ENCODE assay signal across 12 cellular contexts in the genomic region with DNA sequence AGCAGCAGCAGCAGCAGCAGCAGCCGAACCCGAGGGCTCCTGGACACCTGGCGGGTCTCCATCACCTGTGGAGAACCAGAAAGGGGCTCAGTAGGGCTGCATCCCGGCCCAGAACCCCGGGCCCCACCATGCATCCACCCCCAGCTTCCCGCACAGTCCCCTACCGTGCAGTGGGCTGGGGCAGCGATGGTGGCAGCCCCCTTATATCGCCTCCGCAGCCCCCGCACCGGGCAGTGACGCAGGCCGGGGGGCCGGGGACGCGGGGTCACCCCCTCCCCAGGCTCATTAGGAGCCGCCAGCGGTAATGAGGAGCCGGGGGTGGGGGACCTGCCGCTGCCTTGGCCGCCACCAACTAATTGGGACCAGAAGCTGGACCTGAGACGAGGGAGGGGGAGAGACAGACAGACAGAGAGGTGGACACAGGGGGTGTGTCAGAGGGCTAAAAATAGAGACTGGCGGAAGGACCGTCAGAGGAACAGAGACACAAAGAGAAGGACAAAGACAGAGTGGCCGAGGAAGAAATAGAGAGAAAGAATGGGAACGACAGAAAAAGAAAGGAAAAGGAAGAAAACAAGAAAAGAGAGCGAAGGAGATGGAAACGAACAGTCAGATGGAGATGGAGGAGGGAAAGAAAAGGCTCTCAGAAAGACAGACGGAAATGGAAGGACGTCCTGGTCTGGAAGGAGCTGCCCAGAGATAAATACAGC. TPM values are rescaled to one million over a fixed set of nuclear protein-coding genes. Genes with fewer than 3 reads are reported as not detected.
A peak's percentile ranks its signal among the peaks of the same experiment; 100 is the strongest.
DNase-seq lines count a peak whose midpoint lies in the region; ATAC-seq and TF ChIP-seq lines count a peak whose summit lies in the region.
"Had no signal": no experiment of that assay in that cellular context is flagged by ENCODE, and none has a peak within 500 bp of the region (broad histone marks: within the 10 kb centered on the region; RNA-seq: fewer than 3 reads in every experiment).

A gene with protein sequence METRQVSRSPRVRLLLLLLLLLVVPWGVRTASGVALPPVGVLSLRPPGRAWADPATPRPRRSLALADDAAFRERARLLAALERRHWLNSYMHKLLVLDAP (minus strand): TSS at position 164 of the 707 bp plus-strand sequence. CDS start 102 bp downstream, at position 62.

- H2AFZ ChIP-seq in neural cell (ENCODE audit: low read depth, low read length) = no peak within 1 kb of the TSS

- peaks cover 69% of the 10 kb centered on the region for H3K4me1 Mint-ChIP-seq in CD4-positive, alpha-beta T cell (ENCODE audit: low read depth)
- peaks cover 25 to 63% (median 49%) of the 10 kb centered on the region in 3 donors for H3K4me1 Mint-ChIP-seq in IgD-negative memory B cell

- no peaks in the 10 kb centered on the region for H3K36me3 Mint-ChIP-seq in CD4-positive, alpha-beta T cell (ENCODE audit: low read depth)
- no peaks in the 10 kb centered on the region for H3K36me3 Mint-ChIP-seq in IgD-negative memory B cell

- DNase-seq in CD4-positive, alpha-beta T cell = no peak
- DNase-seq in NAMALWA (ENCODE audit: low spot score) (no peak), LoVo (ENCODE audit: low spot score) (no peak), T1000 (lab: John Stamatoyannopoulos, UW) (no peak), 8988T (no peak)
- DNase-seq: body of pancreas; NCI-H748 treated with DMSO at 0.1 percent for 48 hours; stimulated activated CD8-positive, alpha-beta memory T cell treated with anti-CD3 and anti-CD28 coated beads, Interleukin-4, amount 100 ng/mL, for 48 hours had no signal

- no peak for TF ChIP-seq RAD21 in neural cell (conservative IDR thresholded peaks at IDR 0.05)

- TF ChIP-seq EP300 in neural cell (conservative IDR thresholded peaks at IDR 0.05; ENCODE audit: poor library complexity, severe bottlenecking) = no peak

- peaks cover 97% of the 10 kb centered on the region for H3K27me3 ChIP-seq in CD4-positive, alpha-beta T cell (ENCODE audit: control insufficient read depth, insufficient read depth, low read length)
- H3K27me3 ChIP-seq in duodenal mucosa (ENCODE audit: control insufficient read depth in 1 of 2, insufficient read depth in 2 of 2, low read length in 2 of 2) = peaks cover 90 to 92% of the 10 kb centered on the region in 2 donors
- H3K27me3 ChIP-seq in neural cell (ENCODE audit: insufficient read depth, low read depth, low read length) = peaks cover 85% of the 10 kb centered on the region

- H4K20me1 ChIP-seq in neural cell (ENCODE audit: insufficient read depth) = no peaks in the 10 kb centered on the region

- no peak within 1 kb of the TSS for H3K27ac ChIP-seq in CD4-positive, alpha-beta T cell (ENCODE audit: low read depth, low read length)
- H3K27ac ChIP-seq in duodenal mucosa (ENCODE audit: low read depth, low read length) (no peak within 1 kb of the TSS), neural cell (ENCODE audit: low read length) (no peak within 1 kb of the TSS)
- H3K27ac ChIP-seq: body of pancreas had no signal

- H3K4me3 Mint-ChIP-seq in CD4-positive, alpha-beta T cell = peak within 1 kb of the TSS; percentile 85
- peak within 1 kb of the TSS; percentile 66 to 80 (median 72) for H3K4me3 Mint-ChIP-seq in IgD-negative memory B cell

- POLR2A ChIA-PET in CD4-positive, alpha-beta T cell (lab: Charles Lee) = interaction anchor here (0.8 kb wide), 1 partner anchor 343 kb away, joined by 3 read pairs; no protein-coding TSS in a partner anchor

- intact Hi-C loops in CD4-positive, alpha-beta T cell (cut with DNase I, micrococcal nuclease) = loop anchor here in 1 of 2 experiments (2.0 kb wide), 1 partner anchor 15 kb away; no protein-coding TSS in a partner anchor

- no peaks in the 10 kb centered on the region for H3F3A ChIP-seq in neural cell (ENCODE audit: insufficient read depth, low read length, poor library complexity, severe bottlenecking)

- H3K4me1 ChIP-seq in duodenal mucosa (ENCODE audit: control insufficient read depth in 1 of 2, insufficient read depth in 2 of 2, low read length in 2 of 2) = peaks cover 0 to 11% of the 10 kb centered on the region in 2 donors

- H3K9ac ChIP-seq in duodenal mucosa (ENCODE audit: low read depth in 1 of 2, low read length in 2 of 2) (no peak within 1 kb of the TSS), neural cell (ENCODE audit: low read length) (peak within 1 kb of the TSS; percentile 42)

- CTCF ChIA-PET in CD4-positive, alpha-beta T cell (lab: Charles Lee) = interaction anchor here (0.8 kb wide), 1 partner anchor 47 kb away, joined by 4 read pairs; no protein-coding TSS in a partner anchor

- peak within 1 kb of the TSS; percentile 39 for H3K4me2 ChIP-seq in neural cell (ENCODE audit: low read length)

- no peaks in the 10 kb centered on the region for H3K9me3 Mint-ChIP-seq in CD4-positive, alpha-beta T cell
- H3K9me3 Mint-ChIP-seq in IgD-negative memory B cell = no peaks in the 10 kb centered on the region

- H3K27ac Mint-ChIP-seq in CD4-positive, alpha-beta T cell = peak within 1 kb of the TSS; percentile 3
- H3K27ac Mint-ChIP-seq in IgD-negative memory B cell = peak within 1 kb of the TSS; percentile 40 to 88 (median 67)

- H3K9me3 ChIP-seq in CD4-positive, alpha-beta T cell (ENCODE audit: control insufficient read depth, low read length) = no peaks in the 10 kb centered on the region
- H3K9me3 ChIP-seq in duodenal mucosa (ENCODE audit: control insufficient read depth in 1 of 2, low read length in 2 of 2) = no peaks in the 10 kb centered on the region
- H3K9me3 ChIP-seq in neural cell (ENCODE audit: low read length) = no peaks in the 10 kb centered on the region
- H3K9me3 ChIP-seq: body of pancreas had no signal

- peak within 1 kb of the TSS; percentile 6 to 36 for H3K4me3 ChIP-seq in duodenal mucosa (ENCODE audit: low read depth in 1 of 2, low read length in 2 of 2)
- H3K4me3 ChIP-seq in neural cell (ENCODE audit: low read length) = peak within 1 kb of the TSS; percentile 62
- H3K4me3 ChIP-seq: body of pancreas had no signal

- no peaks in the 10 kb centered on the region for H3K36me3 ChIP-seq in duodenal mucosa (ENCODE audit: control insufficient read depth in 1 of 2, insufficient read depth in 2 of 2, low read length in 2 of 2)
- H3K36me3 ChIP-seq in neural cell (ENCODE audit: insufficient read depth, low read length) = no peaks in the 10 kb centered on the region

- TF ChIP-seq CTCF in CD4-positive, alpha-beta T cell (IDR thresholded peaks at IDR 0.05) = no peak
- no peak for TF ChIP-seq CTCF in neural cell (IDR thresholded peaks at IDR 0.05; ENCODE audit: poor library complexity, severe bottlenecking)

- no peaks in the 10 kb centered on the region for H3K79me2 ChIP-seq in neural cell (replicated peaks; ENCODE audit: insufficient read depth, low read length)

- ATAC-seq in CD4-positive, alpha-beta T cell (ENCODE audit: poor library complexity) = no peak

- H3K9me2 ChIP-seq in neural cell (ENCODE audit: insufficient read depth, low read length) = no peaks in the 10 kb centered on the region

- peaks cover 95% of the 10 kb centered on the region for H3K27me3 Mint-ChIP-seq in CD4-positive, alpha-beta T cell
- peaks cover 83% of the 10 kb centered on the region for H3K27me3 Mint-ChIP-seq in IgD-negative memory B cell

TF ChIP-seq in neural cell, 6 proteins besides CTCF, POLR2A, EP300 and RAD21:
- TF ChIP-seq MXI1 (conservative IDR thresholded peaks at IDR 0.05; ENCODE audit: poor library complexity, severe bottlenecking) (no peak), POLR2AphosphoS5 (IDR thresholded peaks at IDR 0.05) (no peak), TAF1 (IDR thresholded peaks at IDR 0.05; ENCODE audit: low read depth) (no peak), EZH2 (IDR thresholded peaks at IDR 0.05; ENCODE audit: borderline replicate concordance, insufficient read depth, low read length, poor library complexity, severe bottlenecking) (peak; percentile 37)

RNA-seq across cellular contexts. Expression of the gene that starts here (rescaled TPM):
- total RNA-seq in CD4-positive, alpha-beta T cell = not detected
- polyA plus RNA-seq in IgD-negative memory B cell (not detected), neural cell (not detected in 2 replicates)
- polyA minus RNA-seq in neural cell = not detected in 2 replicates
- total RNA-seq: body of pancreas, G401 had no signal
